30 cellular contexts compared by ENCODE assay signal in the genomic region with DNA sequence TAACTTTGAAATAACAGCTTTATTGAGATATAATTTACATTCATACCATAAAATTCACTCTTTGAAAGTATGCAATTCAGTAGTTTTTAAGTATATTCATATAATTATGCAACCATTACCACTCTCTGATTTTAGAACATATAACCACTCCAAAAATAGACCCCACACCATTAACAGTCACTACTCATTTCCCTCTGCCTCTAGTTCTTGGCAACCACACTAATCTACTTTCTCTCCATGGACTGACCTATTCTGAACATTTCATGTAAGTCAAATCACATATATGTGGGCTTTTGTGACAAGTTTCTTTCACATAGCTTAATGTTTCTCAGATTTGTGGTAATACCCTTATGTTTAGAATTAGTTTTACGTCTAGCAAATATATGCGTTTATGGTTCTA. TPM values are rescaled to one million over a fixed set of nuclear protein-coding genes. Genes with fewer than 3 reads are reported as not detected.
"Had no signal": no experiment of that assay in that cellular context is flagged by ENCODE, and none has a peak within 500 bp of the region (broad histone marks: within the 10 kb centered on the region; RNA-seq: fewer than 3 reads in every experiment).

No MANE protein-coding gene starts in this region.

- ATAC-seq: naive thymus-derived CD4-positive, alpha-beta T cell; natural killer cell; psoas muscle; right cardiac atrium; right lobe of liver; stimulated activated effector memory CD8-positive, alpha-beta T cell treated with anti-CD3 and anti-CD28 coated beads, Interleukin-12 subunit alpha, Interleukin-12 subunit beta, amount 100 ng/mL, for 72 hours; stimulated activated naive B cell treated with anti-CD40 and anti-IgM and Interleukin-4, amounts not matched to agents 10 μg/mL and 1 μg/mL and 100 μg/mL, for 72 hours had no signal

- H3K79me2 ChIP-seq: parathyroid adenoma had no signal

- H2AFZ ChIP-seq: neural progenitor cell, parathyroid adenoma had no signal

- H3K36me3 ChIP-seq: neural progenitor cell, ovary, right lobe of liver, sigmoid colon, spleen, stomach, suprapubic skin, tibial artery, upper lobe of left lung, vagina had no signal

- H3K9ac ChIP-seq: neural progenitor cell, parathyroid adenoma had no signal

- H3K4me1 ChIP-seq: neural progenitor cell, parathyroid adenoma, psoas muscle, right lobe of liver, sigmoid colon, spleen, stomach, suprapubic skin, testis, upper lobe of left lung, vagina had no signal

- H3K27ac ChIP-seq: neural progenitor cell, ovary, parathyroid adenoma, psoas muscle, right lobe of liver, sigmoid colon, skin epidermis, spleen, stomach, suprapubic skin, testis, tibial artery, upper lobe of left lung, vagina had no signal

- H3K27me3 ChIP-seq: neural progenitor cell, ovary, right lobe of liver, sigmoid colon, spleen, stomach, suprapubic skin, testis, tibial artery, upper lobe of left lung, vagina had no signal

- H3K4me2 ChIP-seq: neural progenitor cell, smooth muscle cell had no signal

- H3K9me3 ChIP-seq: ovary, right lobe of liver, sigmoid colon, stomach, suprapubic skin, testis, tibial artery, upper lobe of left lung, vagina had no signal

- DNase-seq: naive thymus-derived CD4-positive, alpha-beta T cell; natural killer cell; occipital lobe; ovary; posterior cingulate gyrus; psoas muscle; right cardiac atrium; right lobe of liver; sigmoid colon; spleen; stimulated activated CD4-positive, alpha-beta T cell treated with anti-CD3 and anti-CD28 coated beads, Interleukin-12 subunit alpha, Interleukin-12 subunit beta, amount 100 ng/mL, for 4 hours; stimulated activated CD4-positive, alpha-beta T cell treated with anti-CD3 and anti-CD28 coated beads, Interleukin-1b, Interleukin-23, amount 100 ng/mL, for 48 hours; stimulated activated CD4-positive, alpha-beta T cell treated with anti-CD3 and anti-CD28 coated beads, Interleukin-4, amount 100 ng/mL, for 1 hour; stimulated activated naive B cell treated with anti-CD40 and anti-IgM and Interleukin-4, amounts not matched to agents 10 μg/mL and 1 μg/mL and 100 μg/mL, for 72 hours; stimulated activated naive CD4-positive, alpha-beta T cell treated with Interleukin-2 at 50 U/mL for 16 hours; stomach; testis; tibial artery; trophoblast cell; upper lobe of left lung had no signal

- H3K4me3 ChIP-seq: neural progenitor cell, ovary, psoas muscle, right lobe of liver, sigmoid colon, skin epidermis, smooth muscle cell, spleen, stomach, suprapubic skin, testis, tibial artery, upper lobe of left lung, vagina had no signal

RNA-seq across cellular contexts. Expression of a gene that starts 19.5 kb away (rescaled TPM):
- total RNA-seq: naive thymus-derived CD4-positive, alpha-beta T cell; natural killer cell; osteoblast; ovary; renal cortical epithelial cell; right cardiac atrium; right lobe of liver; smooth muscle cell; suprapubic skin; ureter; vagina had no signal
- polyA plus RNA-seq: naive thymus-derived CD4-positive, alpha-beta T cell; ovary; right cardiac atrium; smooth muscle cell had no signal
